In the genomic region with DNA sequence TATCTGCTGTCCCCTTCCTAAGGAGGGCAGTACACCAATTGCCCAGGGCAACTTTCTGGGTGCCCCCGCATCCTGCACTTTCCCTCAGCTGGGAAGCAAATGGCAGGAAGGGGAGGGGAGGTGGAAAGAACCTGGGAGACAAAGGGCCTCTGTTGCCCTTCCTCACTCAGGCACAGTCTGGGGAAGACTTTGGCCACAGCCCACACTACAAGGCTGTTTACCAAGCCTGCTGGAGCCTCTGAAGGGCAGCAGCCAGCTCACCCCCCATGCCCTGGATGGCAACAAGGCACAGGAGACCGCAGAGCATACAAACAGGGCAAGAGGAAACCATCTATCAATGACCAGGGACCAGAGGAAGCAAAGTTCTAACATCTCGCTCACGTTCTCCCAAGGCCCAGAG, we compare ENCODE assay signal across 14 cellular contexts.
"Had no signal": no experiment of that assay in that cellular context is flagged by ENCODE, and none has a peak within 500 bp of the region (broad histone marks: within the 10 kb centered on the region; RNA-seq: fewer than 3 reads in every experiment).

No MANE protein-coding gene starts in this region.

- H3K4me1 ChIP-seq: ascending aorta, heart right ventricle had no signal

- H3K4me3 ChIP-seq: ascending aorta, esophagus muscularis mucosa, heart right ventricle had no signal

- H3K27me3 ChIP-seq: ascending aorta, esophagus muscularis mucosa had no signal

- DNase-seq: activated CD4-positive, alpha-beta T cell treated with anti-CD3 and anti-CD28 coated beads for 36 hours; activated CD8-positive, alpha-beta memory T cell treated with anti-CD3 and anti-CD28 coated beads, Interleukin-2, amount 50 U/mL, for 48 hours; activated CD8-positive, alpha-beta T cell treated with anti-CD3 and anti-CD28 coated beads, Interleukin-2, amount 10 ng/mL, durations not matched to agents 7 days and 5 days; activated naive CD4-positive, alpha-beta T cell; heart right ventricle; naive thymus-derived CD8-positive, alpha-beta T cell; stimulated activated CD4-positive, alpha-beta T cell treated with anti-CD3 and anti-CD28 coated beads, Interleukin-4, amount 100 ng/mL, for 1 hour; stimulated activated CD8-positive, alpha-beta memory T cell treated with anti-CD3 and anti-CD28 coated beads, Interleukin-4, amount 100 ng/mL, for 48 hours; stimulated activated naive CD8-positive, alpha-beta T cell treated with anti-CD3 and anti-CD28 coated beads, Interleukin-15, Interleukin-2, amounts not matched to agents 100 U/mL and 50 U/mL, for 24 hours; T-helper 1 cell; WERI-Rb-1 had no signal

- FAIRE-seq: endometrium had no signal

- H3K27ac ChIP-seq: ascending aorta, heart right ventricle, WERI-Rb-1 had no signal

- H3K9me3 ChIP-seq: ascending aorta, esophagus muscularis mucosa, heart right ventricle had no signal

- ATAC-seq: activated CD4-positive, alpha-beta T cell treated with anti-CD3 and anti-CD28 coated beads for 36 hours; activated CD8-positive, alpha-beta T cell treated with anti-CD3 and anti-CD28 coated beads, Interleukin-2, amount 10 ng/mL, durations not matched to agents 7 days and 5 days; heart right ventricle; naive thymus-derived CD8-positive, alpha-beta T cell; stimulated activated naive CD8-positive, alpha-beta T cell treated with anti-CD3 and anti-CD28 coated beads, Interleukin-15, Interleukin-2, amounts not matched to agents 100 U/mL and 50 U/mL, for 24 hours had no signal

- H3K36me3 ChIP-seq: ascending aorta, esophagus muscularis mucosa, heart right ventricle, WERI-Rb-1 had no signal
